In genomic region chr3:47319952-47320351, GRCh38 we compare ENCODE assay signal across 1 cellular context.
A peak's percentile ranks its signal among the peaks of the same experiment; 100 is the strongest.
TF ChIP-seq lines count a peak whose summit lies in the region.

No MANE protein-coding gene starts in this region.

TF ChIP-seq in K562, 482 proteins besides CTCF, POLR2A, EP300 and RAD21 (continued from another document and continues in another):
- TF ChIP-seq HBP1 (CRISPR knock-in tag; IDR thresholded peaks at IDR 0.05) = no peak
- no peak for TF ChIP-seq ZNF134 (CRISPR knock-in tag; conservative IDR thresholded peaks at IDR 0.05)
- TF ChIP-seq ZNF133 (CRISPR knock-in tag; IDR thresholded peaks at IDR 0.05) = no peak
- no peak for TF ChIP-seq MTA2 (IDR thresholded peaks at IDR 0.05; ENCODE audit: low read depth)
- TF ChIP-seq ZKSCAN3 (CRISPR knock-in tag; IDR thresholded peaks at IDR 0.05) = no peak
- TF ChIP-seq RBM39 (optimal IDR thresholded peaks at IDR 0.05; ENCODE audit: low read depth, low read length) = no peak
- TF ChIP-seq NR0B1 (IDR thresholded peaks at IDR 0.05; ENCODE audit: partially characterized antibody) = no peak
- no peak for TF ChIP-seq ARID3A (IDR thresholded peaks at IDR 0.05; ENCODE audit: borderline replicate concordance, low read depth, low read length)
- no peak for TF ChIP-seq ZNF76 (CRISPR knock-in tag; IDR thresholded peaks at IDR 0.05; ENCODE audit: borderline replicate concordance)
- TF ChIP-seq ZNF512 (tag; IDR thresholded peaks at IDR 0.05) = no peak
- no peak for TF ChIP-seq ETS1 (conservative IDR thresholded peaks at IDR 0.05; ENCODE audit: control insufficient read depth, low read depth, low read length)
- no peak for TF ChIP-seq ARID4B (CRISPR knock-in tag; IDR thresholded peaks at IDR 0.05)
- TF ChIP-seq AFF4 (CRISPR knock-in tag; IDR thresholded peaks at IDR 0.05) = no peak
- no peak for TF ChIP-seq CREB1 (IDR thresholded peaks at IDR 0.05)
- no peak for TF ChIP-seq CREB1 (CRISPR knock-in tag; IDR thresholded peaks at IDR 0.05)
- TF ChIP-seq PKNOX1 (IDR thresholded peaks at IDR 0.05) = no peak
- TF ChIP-seq ZSCAN32 (CRISPR knock-in tag; IDR thresholded peaks at IDR 0.05) = no peak
- no peak for TF ChIP-seq ZNF561 (CRISPR knock-in tag; conservative IDR thresholded peaks at IDR 0.05)
- TF ChIP-seq TCF3 (CRISPR knock-in tag; IDR thresholded peaks at IDR 0.05) = peak; percentile 54
- peak; percentile 91 for TF ChIP-seq ZNF316 (IDR thresholded peaks at IDR 0.05)
- TF ChIP-seq RERE (CRISPR knock-in tag; IDR thresholded peaks at IDR 0.05; ENCODE audit: borderline replicate concordance) = no peak
